16 cellular contexts compared by ENCODE assay signal in the genomic region with DNA sequence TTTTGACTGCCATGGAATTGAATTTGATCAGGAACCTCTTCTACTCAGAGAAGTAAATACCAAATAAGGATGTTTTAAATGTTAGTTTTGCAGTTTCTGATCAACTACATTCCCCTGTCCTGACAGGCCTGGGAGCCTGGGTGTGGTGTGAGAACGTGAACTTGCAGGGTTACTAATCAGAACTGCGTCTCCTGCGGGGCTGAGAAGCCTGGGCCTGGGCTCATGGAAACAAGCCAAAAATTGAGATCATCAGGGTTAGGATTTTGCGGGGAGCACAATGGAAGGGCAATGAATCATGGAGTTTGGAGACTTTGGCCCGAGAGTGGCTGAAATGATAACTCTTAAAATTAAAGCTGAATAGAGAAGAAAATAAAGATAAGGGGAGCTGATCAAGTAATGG. TPM values are rescaled to one million over a fixed set of nuclear protein-coding genes. Genes with fewer than 3 reads are reported as not detected.
DNase-seq lines count a peak whose midpoint lies in the region; ATAC-seq, FAIRE-seq and TF ChIP-seq lines count a peak whose summit lies in the region.
"Had no signal": no experiment of that assay in that cellular context is flagged by ENCODE, and none has a peak within 500 bp of the region (broad histone marks: within the 10 kb centered on the region; RNA-seq: fewer than 3 reads in every experiment).

No MANE protein-coding gene starts in this region.

- H3K36me3 ChIP-seq in astrocyte (ENCODE audit: insufficient read depth, low read length), result peaks cover 3% of the 10 kb centered on the region

- peak overlapping the region; percentile 7 for H3K4me2 ChIP-seq in astrocyte (ENCODE audit: low read length)

- H3K9ac ChIP-seq in astrocyte (ENCODE audit: low read length), result no peak overlapping the region

- no peaks in the 10 kb centered on the region for H3K27me3 ChIP-seq in astrocyte (ENCODE audit: insufficient read depth, low read length)

- peaks cover 7% of the 10 kb centered on the region for H3K36me3 Mint-ChIP-seq in HFFc6 (ENCODE audit: low read depth)
- peaks cover 10% of the 10 kb centered on the region for H3K36me3 Mint-ChIP-seq in astrocyte (ENCODE audit: low read depth, unreplicated experiment)

- H3K4me1 ChIP-seq in astrocyte (ENCODE audit: insufficient read depth, low read length), result peaks cover 9% of the 10 kb centered on the region

- H3K4me3 ChIP-seq in astrocyte (ENCODE audit: insufficient read depth, low read depth, low read length) (no peak overlapping the region), fibroblast of villous mesenchyme (ENCODE audit: low read depth, low read length) (no peak overlapping the region)
- H3K4me3 ChIP-seq: SK-N-MC had no signal

- H3K79me2 ChIP-seq in astrocyte (ENCODE audit: insufficient read depth, low read length), result no peaks in the 10 kb centered on the region

- H3K9me3 ChIP-seq in astrocyte (ENCODE audit: insufficient read depth, low read depth, low read length), result no peaks in the 10 kb centered on the region

- H3K27ac Mint-ChIP-seq in HFFc6 (peak overlapping the region; percentile 65), astrocyte (ENCODE audit: unreplicated experiment) (peak overlapping the region; percentile 55)

- no peaks in the 10 kb centered on the region for H4K20me1 ChIP-seq in astrocyte (ENCODE audit: insufficient read depth, low read length)

- H3K27ac ChIP-seq in astrocyte (ENCODE audit: low read depth, low read length), result no peak overlapping the region
- H3K27ac ChIP-seq: SK-N-MC, VCaP had no signal

- FAIRE-seq in astrocyte (lab: Jason Lieb, UNC), result no peak
- FAIRE-seq: colon, kidney had no signal

- H3K4me1 Mint-ChIP-seq in HFFc6 (ENCODE audit: low read depth), result peaks cover 22% of the 10 kb centered on the region
- peaks cover 8% of the 10 kb centered on the region for H3K4me1 Mint-ChIP-seq in astrocyte (ENCODE audit: low read depth, unreplicated experiment)

- H3K4me3 Mint-ChIP-seq in HFFc6 (peak overlapping the region; percentile 10; the same call in 1 of the 2 replicates), astrocyte (ENCODE audit: unreplicated experiment) (no peak overlapping the region)

- H3K27me3 Mint-ChIP-seq in HFFc6 (ENCODE audit: insufficient read depth) (no peaks in the 10 kb centered on the region; the same call in 1 of the 2 replicates), astrocyte (ENCODE audit: low read depth, unreplicated experiment) (no peaks in the 10 kb centered on the region)

- H2AFZ ChIP-seq in astrocyte (ENCODE audit: low read depth, low read length), result peak overlapping the region; percentile 34

- no peak for TF ChIP-seq CTCF in HFFc6 (IDR thresholded peaks at IDR 0.05)
- TF ChIP-seq CTCF in astrocyte (IDR thresholded peaks at IDR 0.05; ENCODE audit: insufficient read depth, low read depth, low read length), result no peak
- no peak for TF ChIP-seq CTCF in fibroblast of villous mesenchyme (IDR thresholded peaks at IDR 0.05; ENCODE audit: insufficient read depth, low read depth, low read length)

- H3K9me3 Mint-ChIP-seq in HFFc6, result no peaks in the 10 kb centered on the region
- no peaks in the 10 kb centered on the region for H3K9me3 Mint-ChIP-seq in astrocyte (ENCODE audit: unreplicated experiment)

- no peak for ATAC-seq in HG03039 (IDR thresholded peaks at IDR 0.05; ENCODE audit: unreplicated experiment)
- ATAC-seq: HCT116 had no signal

- peak; percentile 82 for DNase-seq in HFFc6
- DNase-seq in astrocyte (ENCODE audit: low read depth), result peak; percentile 81
- DNase-seq in fibroblast of villous mesenchyme (ENCODE audit: low read depth), result peak; percentile 33
- DNase-seq in ureter (ENCODE audit: low spot score), result peak; percentile 53
- no peak for DNase-seq in middle frontal gyrus (ENCODE audit: extremely low spot score, low spot score)
- no peak for DNase-seq in cerebellar cortex (ENCODE audit: low spot score)
- DNase-seq: kidney; NCI-H1048; NK-92 treated with Interleukin-12 subunit alpha and Interleukin-12 subunit beta, amount 100 ng/mL, for 24 hours; stimulated activated naive CD4-positive, alpha-beta T cell had no signal

RNA-seq across cellular contexts. Expression of gene C3orf70, which starts 47.8 kb away (rescaled TPM):
- under 1 TPM; 0.02 to 0.14 (median 0.09) TPM for total RNA-seq in HFFc6 (2021; fragmentation: NEBNext Ultra II Directional; extraction: Animal tissue kit (Norgen Biotek cat#: 25700))
- total RNA-seq in astrocyte (5.7 and 8.2 TPM in 2 replicates), fibroblast of villous mesenchyme (2.2 and 4.2 TPM in 2 replicates), ureter (19.0 TPM)
- total RNA-seq: HT-29 had no signal

RNA-seq across cellular contexts. Expression of gene EHHADH, which starts 53.2 kb away (rescaled TPM):
- 1 to 10 TPM; 4.2 to 7.4 (median 6.4) TPM for total RNA-seq in HFFc6 (2021; fragmentation: NEBNext Ultra II Directional; extraction: Animal tissue kit (Norgen Biotek cat#: 25700))
- total RNA-seq in astrocyte (4.4 and 4.7 TPM in 2 replicates), fibroblast of villous mesenchyme (2.9 and 6.5 TPM in 2 replicates), ureter (22.7 TPM)

Comparison
In these comparisons a context has a peak if more than half of its experiments do, and no peak if none do; other contexts are left out.
1. DNase-seq: peak in HFFc6 (single experiment), astrocyte (single experiment), fibroblast of villous mesenchyme (single experiment) and ureter (single experiment); none in middle frontal gyrus (single experiment) and cerebellar cortex (single experiment).